In the genomic region with DNA sequence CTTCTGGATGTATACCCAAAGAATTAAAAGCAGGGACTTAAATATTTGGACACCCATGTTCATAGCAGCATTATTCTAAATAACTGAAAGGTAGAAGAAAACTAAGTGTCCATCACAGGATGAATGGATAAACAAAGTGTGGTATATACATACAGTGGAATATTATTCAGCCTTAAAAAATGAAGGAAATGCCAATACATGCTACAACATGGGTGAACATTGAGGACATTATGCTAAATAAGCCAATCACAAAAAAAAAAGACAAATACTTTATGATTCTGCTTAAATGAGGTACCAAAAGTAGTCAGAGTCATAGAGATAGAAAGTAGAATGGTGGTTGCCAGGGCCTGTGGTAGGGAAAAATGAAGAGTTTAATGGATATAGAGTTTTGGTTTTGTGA, we compare ENCODE assay signal across 25 cellular contexts.
"Had no signal": no experiment of that assay in that cellular context is flagged by ENCODE, and none has a peak within 500 bp of the region (broad histone marks: within the 10 kb centered on the region; RNA-seq: fewer than 3 reads in every experiment).

No MANE protein-coding gene starts in this region.

- H3K36me3 ChIP-seq: colonic mucosa, esophagus squamous epithelium, gastrocnemius medialis, heart right ventricle, left lung, lower lobe of right lung had no signal

- H3K4me1 ChIP-seq: colonic mucosa, gastrocnemius medialis had no signal

- ATAC-seq: effector memory CD8-positive, alpha-beta T cell; esophagus mucosa; gastrocnemius medialis; heart right ventricle; left cardiac atrium; left lung; left ventricle myocardium superior; lower lobe of right lung; mucosa of descending colon had no signal

- DNase-seq: colonic mucosa; cortex of kidney; effector CD8-positive, alpha-beta T cell; effector memory CD8-positive, alpha-beta T cell; endodermal cell; erythroblast; esophagus squamous epithelium; foreskin fibroblast; foreskin melanocyte; gastrocnemius medialis; glutamatergic neuron; head of caudate nucleus; heart right ventricle; hippocampal formation; left cardiac atrium; left lung; left ventricle myocardium superior; lower lobe of right lung; mesenchymal stem cell; mucosa of descending colon had no signal

- H3K27ac ChIP-seq: colonic mucosa, epithelial cell of prostate, esophagus squamous epithelium, gastrocnemius medialis, heart right ventricle, left lung, lower lobe of right lung had no signal

- H3K4me3 ChIP-seq: colonic mucosa, esophagus squamous epithelium, gastrocnemius medialis, heart right ventricle, left lung, lower lobe of right lung, mucosa of descending colon had no signal

- H3K27me3 ChIP-seq: colonic mucosa, esophagus squamous epithelium, gastrocnemius medialis, heart right ventricle, left lung had no signal

- FAIRE-seq: endometrium, islet of Langerhans, keratinocyte had no signal

- H3K9me3 ChIP-seq: colonic mucosa, esophagus squamous epithelium, gastrocnemius medialis, heart right ventricle, left lung, lower lobe of right lung, mucosa of descending colon had no signal
